ENCODE assay signal across 8 cellular contexts in the genomic region with DNA sequence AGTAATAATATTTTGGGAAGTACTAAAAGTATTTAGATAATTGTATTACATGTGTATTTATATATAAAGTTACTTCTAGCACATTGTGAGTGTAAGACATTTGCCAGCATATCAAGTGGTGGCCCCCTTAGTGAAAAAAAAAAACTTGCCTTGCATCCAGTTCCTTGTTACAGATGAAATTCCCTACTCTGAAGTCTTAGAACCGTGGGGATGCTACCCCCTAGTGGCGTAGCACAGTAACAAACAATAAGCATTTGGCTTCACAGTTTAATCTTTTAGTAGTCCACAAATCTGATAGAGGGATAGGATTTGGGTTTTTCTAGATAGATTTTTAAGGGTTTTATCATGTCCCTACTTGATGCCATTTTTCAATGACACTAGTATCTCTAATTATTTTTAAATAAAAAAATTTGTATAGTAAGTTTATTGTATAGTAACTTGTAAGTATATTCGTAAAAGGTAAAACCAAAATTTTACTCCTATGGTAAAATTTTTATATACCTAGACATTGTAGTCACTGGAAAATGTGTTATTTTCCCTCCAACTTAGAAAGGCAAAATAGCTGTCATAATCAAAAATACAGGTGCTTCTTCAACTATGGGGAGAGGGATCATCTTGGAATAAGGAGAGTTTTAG. TPM values are rescaled to one million over a fixed set of nuclear protein-coding genes. Genes with fewer than 3 reads are reported as not detected.
DNase-seq lines count a peak whose midpoint lies in the region; TF ChIP-seq lines count a peak whose summit lies in the region.

No MANE protein-coding gene starts in this region.

- no peaks in the 10 kb centered on the region for H3K27me3 Mint-ChIP-seq in progenitor cell of endocrine pancreas

- H3K4me1 Mint-ChIP-seq in progenitor cell of endocrine pancreas (ENCODE audit: low read depth), result no peaks in the 10 kb centered on the region

- no peak overlapping the region for H3K27ac Mint-ChIP-seq in progenitor cell of endocrine pancreas

- peaks cover 11% of the 10 kb centered on the region for H3K36me3 Mint-ChIP-seq in progenitor cell of endocrine pancreas (ENCODE audit: insufficient read depth)

- DNase-seq in DMS79 (lab: John Stamatoyannopoulos, UW), result peak; percentile 29
- peak; percentile 77 for DNase-seq in H4 (ENCODE audit: low spot score)
- DNase-seq in NB4 (ENCODE audit: low read depth), result peak; percentile 80
- DNase-seq in SK-MEL-5 (ENCODE audit: low read depth, low spot score), result peak; percentile 85
- DNase-seq in activated naive CD4-positive, alpha-beta T cell treated with Interleukin-2 at 50 U/mL for 16 hours, result peak; percentile 65
- peak; percentile 79 for DNase-seq in glomerular visceral epithelial cell (ENCODE audit: extremely low spot score)
- DNase-seq in progenitor cell of endocrine pancreas (ENCODE audit: low spot score, unreplicated experiment), result peak; percentile 51
- DNase-seq in cortex of kidney (lab: John Stamatoyannopoulos, UW), result no peak

- no peak overlapping the region for H3K4me3 ChIP-seq in NB4 (ENCODE audit: low read depth, low read length)

- TF ChIP-seq CTCF in NB4 (IDR thresholded peaks at IDR 0.05; ENCODE audit: low read depth, low read length), result peak; percentile 72
- TF ChIP-seq CTCF in progenitor cell of endocrine pancreas (IDR thresholded peaks at IDR 0.05; ENCODE audit: unreplicated experiment), result peak; percentile 94

- no peak overlapping the region for H3K4me3 Mint-ChIP-seq in progenitor cell of endocrine pancreas (ENCODE audit: low read depth)

- no peaks in the 10 kb centered on the region for H3K9me3 Mint-ChIP-seq in progenitor cell of endocrine pancreas (ENCODE audit: low read depth)

- in situ Hi-C loops in SK-MEL-5 (cut with HindIII; ENCODE audit: low pct_unique_long_range_greater_than_20kb, low sequenced_read_pairs), result no loop called here

- no peak for TF ChIP-seq POLR2A in NB4 (IDR thresholded peaks at IDR 0.05; ENCODE audit: extremely low read depth, insufficient read length)

RNA-seq across cellular contexts. Expression of a gene that starts 14.3 kb away (rescaled TPM):
- total RNA-seq in H4 (2014; rRNA removed; shearing (Covaris generic)), result 69.3 and 115 TPM in 2 replicates
- total RNA-seq in SK-MEL-5 (2014; rRNA removed; shearing (Covaris generic)), result 58.0 and 59.1 TPM in 2 replicates
- 77.8 and 93.7 TPM in 2 replicates for polyA plus RNA-seq in SK-MEL-5 (2015; cell fraction: cytosol; rRNA removed)
- polyA plus RNA-seq in SK-MEL-5 (2015; cell fraction: nucleus; rRNA removed), result 296 and 320 TPM in 2 replicates
- 79.1 and 83.2 TPM in 2 replicates for total RNA-seq in progenitor cell of endocrine pancreas

RNA-seq across cellular contexts. Expression of a gene that starts 14.7 kb away (rescaled TPM):
- total RNA-seq in H4 (2014; rRNA removed; shearing (Covaris generic)), result 41.0 and 42.6 TPM in 2 replicates
- total RNA-seq in SK-MEL-5 (2014; rRNA removed; shearing (Covaris generic)), result 12.8 and 19.3 TPM in 2 replicates
- 9.8 and 11.8 TPM in 2 replicates for polyA plus RNA-seq in SK-MEL-5 (2015; cell fraction: cytosol; rRNA removed)
- 155 and 158 TPM in 2 replicates for polyA plus RNA-seq in SK-MEL-5 (2015; cell fraction: nucleus; rRNA removed)
- total RNA-seq in progenitor cell of endocrine pancreas, result 48.1 and 52.4 TPM in 2 replicates

RNA-seq across cellular contexts. Expression of a gene that starts 35.9 kb away (rescaled TPM):
- 0.04 TPM in 1 of 2 replicates, not detected in the other for total RNA-seq in H4 (2014; rRNA removed; shearing (Covaris generic))
- 3.2 and 9.3 TPM in 2 replicates for total RNA-seq in SK-MEL-5 (2014; rRNA removed; shearing (Covaris generic))
- polyA plus RNA-seq in SK-MEL-5 (2015; cell fraction: cytosol; rRNA removed), result 1.8 and 3.7 TPM in 2 replicates
- polyA plus RNA-seq in SK-MEL-5 (2015; cell fraction: nucleus; rRNA removed), result 1.7 and 2.3 TPM in 2 replicates
- 24.5 and 24.8 TPM in 2 replicates for total RNA-seq in progenitor cell of endocrine pancreas
